Comparison of ENCODE assay signal across 17 cellular contexts in the genomic region with DNA sequence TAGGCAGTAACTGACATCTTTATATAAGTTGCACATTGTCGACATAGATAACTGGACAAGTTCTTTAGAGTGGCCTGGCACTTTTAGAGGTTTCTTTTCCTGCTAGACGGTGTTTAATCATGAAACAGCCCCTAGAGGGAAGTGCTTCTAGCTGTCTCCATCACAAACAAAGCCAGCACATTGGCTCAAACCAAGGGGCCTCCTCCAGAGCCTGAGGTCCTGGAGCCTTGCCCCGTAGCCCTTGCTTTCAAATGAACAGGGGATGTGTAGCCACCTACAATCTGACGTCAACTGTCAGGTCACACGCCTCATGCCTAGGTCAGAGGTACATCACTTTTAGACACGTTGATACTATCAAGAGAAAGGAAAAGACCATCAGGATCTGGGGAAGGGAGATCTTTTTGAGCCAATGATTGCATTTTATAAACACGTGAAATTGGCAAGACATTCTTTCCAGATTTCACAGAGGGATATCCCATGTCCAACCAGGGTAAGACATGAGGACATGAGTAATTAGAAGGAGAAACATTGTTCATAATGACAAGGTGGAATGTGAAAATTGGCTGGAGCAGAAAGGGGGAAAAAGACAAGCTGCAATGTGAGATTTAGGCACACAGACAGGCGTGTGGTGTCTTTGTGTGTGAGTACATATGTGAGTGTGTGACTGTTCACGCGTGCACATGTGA.
DNase-seq lines count a peak whose midpoint lies in the region; ATAC-seq and TF ChIP-seq lines count a peak whose summit lies in the region.
"Had no signal": no experiment of that assay in that cellular context is flagged by ENCODE, and none has a peak within 500 bp of the region (broad histone marks: within the 10 kb centered on the region; RNA-seq: fewer than 3 reads in every experiment).

No MANE protein-coding gene starts in this region.

- H3K4me1 ChIP-seq in right atrium auricular region (no peaks in the 10 kb centered on the region), right cardiac atrium (ENCODE audit: control insufficient read depth, insufficient read depth, low read length) (no peaks in the 10 kb centered on the region), sigmoid colon (no peaks in the 10 kb centered on the region), foreskin keratinocyte (no peaks in the 10 kb centered on the region)

- H3K4me3 ChIP-seq in right atrium auricular region (no peak overlapping the region), fibroblast of the aortic adventitia (ENCODE audit: low read depth, low read length) (no peak overlapping the region), right cardiac atrium (ENCODE audit: low read length) (no peak overlapping the region), sigmoid colon (no peak overlapping the region)

- H3K27ac ChIP-seq in right atrium auricular region = peak overlapping the region in 1 of 2 donors; percentile 27
- H3K27ac ChIP-seq in right cardiac atrium (ENCODE audit: low read length) = no peak overlapping the region
- peak overlapping the region in 1 of 4 donors; percentile 5 for H3K27ac ChIP-seq in sigmoid colon
- H3K27ac ChIP-seq in foreskin keratinocyte = no peak overlapping the region
- H3K27ac ChIP-seq: 22Rv1 had no signal

- 60% methylated on average over 10 of the region's 10 CpGs for WGBS in right cardiac atrium
- WGBS in sigmoid colon, 2 donors = 77 to 79% methylated on average over 10 of the region's 10 CpGs

- TF ChIP-seq CTCF in right atrium auricular region (IDR thresholded peaks at IDR 0.05) (no peak), fibroblast of the aortic adventitia (IDR thresholded peaks at IDR 0.05; ENCODE audit: insufficient read depth, low read length) (no peak), sigmoid colon (IDR thresholded peaks at IDR 0.05) (no peak), foreskin keratinocyte (conservative IDR thresholded peaks at IDR 0.05) (no peak)

- no peaks in the 10 kb centered on the region for H3K36me3 ChIP-seq in right atrium auricular region
- no peaks in the 10 kb centered on the region for H3K36me3 ChIP-seq in sigmoid colon

- intact Hi-C loops in Right ventricle myocardium inferior (cut with DNase I) (no loop called here), right cardiac atrium (cut with DNase I) (no loop called here), sigmoid colon (cut with DNase I) (no loop called here)

- H3K27me3 ChIP-seq in right atrium auricular region (no peaks in the 10 kb centered on the region), right cardiac atrium (ENCODE audit: control insufficient read depth, insufficient read depth) (no peaks in the 10 kb centered on the region), sigmoid colon (no peaks in the 10 kb centered on the region), foreskin keratinocyte (peaks cover 5% of the 10 kb centered on the region)

- no peak for TF ChIP-seq EP300 in sigmoid colon (IDR thresholded peaks at IDR 0.05)

- no peak for TF ChIP-seq POLR2A in sigmoid colon (IDR thresholded peaks at IDR 0.05)

- ATAC-seq in Right ventricle myocardium inferior = peak; percentile 82
- peak; percentile 32 to 65 for ATAC-seq in right cardiac atrium
- ATAC-seq in GM18861 (IDR thresholded peaks at IDR 0.05; ENCODE audit: unreplicated experiment) = no peak
- no peak for ATAC-seq in foreskin keratinocyte
- ATAC-seq: HCT116 had no signal

- no peaks in the 10 kb centered on the region for H3K9me3 ChIP-seq in right atrium auricular region
- H3K9me3 ChIP-seq in right cardiac atrium (ENCODE audit: control insufficient read depth, low read length) = no peaks in the 10 kb centered on the region
- H3K9me3 ChIP-seq in sigmoid colon = no peaks in the 10 kb centered on the region

- no peak for DNase-seq in Right ventricle myocardium inferior (ENCODE audit: missing footprints)
- no peak for DNase-seq in right atrium auricular region (ENCODE audit: low spot score)
- DNase-seq in fibroblast of the aortic adventitia (ENCODE audit: low read depth) = peak; percentile 62
- DNase-seq in right cardiac atrium = peak; percentile 26 to 68 (median 66)
- peak; percentile 68 for DNase-seq in sigmoid colon
- no peak for DNase-seq in foreskin keratinocyte
- no peak for DNase-seq in DMS53 (lab: John Stamatoyannopoulos, UW)
- DNase-seq: DMS79 treated with DMSO at 0.1 percent for 48 hours, KG1, NCI-H1105 treated with DMSO at 0.1 percent for 48 hours, NCI-H1694, NCI-H510A treated with DMSO at 0.1 percent for 48 hours, NCI-H774, SHP77 treated with DMSO at 0.1 percent for 48 hours had no signal

Comparison
In these comparisons a context has a peak if more than half of its experiments do, and no peak if none do; other contexts are left out.
1. DNase-seq: peak in fibroblast of the aortic adventitia (single experiment), right cardiac atrium (3 of 3) and sigmoid colon (single experiment); none in Right ventricle myocardium inferior (single experiment), right atrium auricular region (single experiment), foreskin keratinocyte (0 of 2) and DMS53 (single experiment).
2. ATAC-seq: peak in Right ventricle myocardium inferior (single experiment) and right cardiac atrium (2 of 2); none in GM18861 (single experiment) and foreskin keratinocyte (single experiment).